18 cellular contexts compared by ENCODE assay signal in genomic region chr9:108950168-108950567, GRCh38. TPM values are rescaled to one million over a fixed set of nuclear protein-coding genes. Genes with fewer than 3 reads are reported as not detected.
DNase-seq lines count a peak whose midpoint lies in the region; FAIRE-seq and TF ChIP-seq lines count a peak whose summit lies in the region.
"Had no signal": no experiment of that assay in that cellular context is flagged by ENCODE, and none has a peak within 500 bp of the region (broad histone marks: within the 10 kb centered on the region; RNA-seq: fewer than 3 reads in every experiment).

No MANE protein-coding gene starts in this region.

- H3K27ac Mint-ChIP-seq in endothelial cell (ENCODE audit: unreplicated experiment), result peak overlapping the region; percentile 95
- H3K27ac Mint-ChIP-seq: CD4-positive, alpha-beta memory T cell; GM23338; HFFc6 had no signal

- H3K4me2 ChIP-seq in neuronal stem cell (ENCODE audit: insufficient read depth, low read length, poor library complexity, severe bottlenecking), result no peak overlapping the region
- H3K4me2 ChIP-seq: GM23338 had no signal

- H3K4me1 ChIP-seq in neuronal stem cell (ENCODE audit: control insufficient read depth in 2 of 2, insufficient read depth in 1 of 2, low read depth in 1 of 2, low read length in 2 of 2), result no peaks in the 10 kb centered on the region
- peaks cover 0 to 13% (median 2%) of the 10 kb centered on the region in 4 donors for H3K4me1 ChIP-seq in tibial artery
- H3K4me1 ChIP-seq: HAP-1 had no signal

- DNase-seq in dermis blood vessel endothelial cell (peak; percentile 86), endothelial cell (ENCODE audit: low spot score) (no peak), lung microvascular endothelial cell (ENCODE audit: low read depth in 2 of 2) (peak; percentile 81 to 92), neuronal stem cell (ENCODE audit: low spot score) (no peak), tibial artery (no peak), RCC 7860 (ENCODE audit: low spot score) (no peak)
- DNase-seq: C1 segment of cervical spinal cord; Calu3; CD4-positive, alpha-beta memory T cell; COR-L47; DMS53; DMS79 treated with DMSO at 0.1 percent for 48 hours; GF-D8; HFFc6 had no signal

- no peaks in the 10 kb centered on the region for H3K79me1 ChIP-seq in neuronal stem cell (ENCODE audit: low read depth, low read length)

- H3K27ac ChIP-seq in neuronal stem cell (replicated peaks; ENCODE audit: low read length) (no peak overlapping the region), tibial artery (no peak overlapping the region)

- H2BK15ac ChIP-seq in neuronal stem cell (ENCODE audit: low read length), result no peak overlapping the region

- H4K91ac ChIP-seq in neuronal stem cell (ENCODE audit: low read depth, low read length, poor library complexity), result no peak overlapping the region

- no peak overlapping the region for H3K4ac ChIP-seq in neuronal stem cell (ENCODE audit: low read length)

- FAIRE-seq in RCC 7860 (lab: Jason Lieb, UNC), result no peak
- FAIRE-seq: GM12891, GM18507 had no signal

- peaks cover 1% of the 10 kb centered on the region for H3K27me3 Mint-ChIP-seq in endothelial cell (ENCODE audit: unreplicated experiment)
- H3K27me3 Mint-ChIP-seq: CD4-positive, alpha-beta memory T cell had no signal

- H3K9me3 ChIP-seq in neuronal stem cell (replicated peaks in 1 of 2; ENCODE audit: control insufficient read depth in 2 of 2, insufficient read depth in 1 of 2, low read depth in 1 of 2, low read length in 2 of 2), result no peaks in the 10 kb centered on the region
- no peaks in the 10 kb centered on the region for H3K9me3 ChIP-seq in tibial artery
- H3K9me3 ChIP-seq: HAP-1 had no signal

- no peak overlapping the region for H3K4me3 Mint-ChIP-seq in endothelial cell (ENCODE audit: unreplicated experiment)
- H3K4me3 Mint-ChIP-seq: CD4-positive, alpha-beta memory T cell; GM23338; HFFc6 had no signal

- no peak overlapping the region for H3K18ac ChIP-seq in neuronal stem cell (ENCODE audit: low read length)

- H3K9ac ChIP-seq in neuronal stem cell (ENCODE audit: low read depth, low read length, poor library complexity), result no peak overlapping the region

- no peak overlapping the region for H2BK5ac ChIP-seq in neuronal stem cell (ENCODE audit: low read length)

- H4K8ac ChIP-seq in neuronal stem cell (ENCODE audit: low read depth, low read length), result no peak overlapping the region

- H3K4me1 Mint-ChIP-seq in endothelial cell (ENCODE audit: unreplicated experiment), result peaks cover 7% of the 10 kb centered on the region
- H3K4me1 Mint-ChIP-seq: CD4-positive, alpha-beta memory T cell; GM23338 had no signal

- H3K9me3 Mint-ChIP-seq in endothelial cell (ENCODE audit: unreplicated experiment), result no peaks in the 10 kb centered on the region
- H3K9me3 Mint-ChIP-seq: CD4-positive, alpha-beta memory T cell; GM23338; HFFc6 had no signal

- no peak overlapping the region for H2AFZ ChIP-seq in neuronal stem cell (ENCODE audit: low read length)
- H2AFZ ChIP-seq: GM23338 had no signal

- no peak overlapping the region for H3K14ac ChIP-seq in neuronal stem cell (ENCODE audit: low read length)

- no peak overlapping the region for H2BK12ac ChIP-seq in neuronal stem cell (ENCODE audit: low read length)

- H3K36me3 Mint-ChIP-seq in endothelial cell (ENCODE audit: low read depth, unreplicated experiment), result no peaks in the 10 kb centered on the region
- H3K36me3 Mint-ChIP-seq: CD4-positive, alpha-beta memory T cell had no signal

- H3K4me3 ChIP-seq in neuronal stem cell (ENCODE audit: low read length in 2 of 2) (no peak overlapping the region), tibial artery (no peak overlapping the region)
- H3K4me3 ChIP-seq: GM23338, HAP-1 had no signal

- no peak overlapping the region for H2AK5ac ChIP-seq in neuronal stem cell (ENCODE audit: low read depth, low read length)

- intact Hi-C loops in tibial artery (cut with DNase I; ENCODE audit: low total_unique reads), result no loop called here

- H3K36me3 ChIP-seq in neuronal stem cell (replicated peaks in 1 of 2; ENCODE audit: control insufficient read depth in 2 of 2, insufficient read depth in 2 of 2, low read length in 2 of 2) (peaks cover 7 to 55% of the 10 kb centered on the region in 2 donors), tibial artery (peaks cover 0 to 5% (median 0%) of the 10 kb centered on the region in 3 donors)
- H3K36me3 ChIP-seq: HAP-1 had no signal

- no peak overlapping the region for H3K23ac ChIP-seq in neuronal stem cell (ENCODE audit: low read depth, low read length, poor library complexity)

- H2BK120ac ChIP-seq in neuronal stem cell (ENCODE audit: low read depth, low read length), result no peak overlapping the region

- no CpG with 5 or more reads among the region's 1 CpG for WGBS in neuronal stem cell (ENCODE audit: extremely low coverage in 2 of 2, insufficient read length in 2 of 2, insufficient replicate concordance in 1 of 2), 2 donors

- TF ChIP-seq CTCF in endothelial cell (IDR thresholded peaks at IDR 0.05; ENCODE audit: unreplicated experiment), result no peak
- no peak for TF ChIP-seq CTCF in tibial artery (IDR thresholded peaks at IDR 0.05)

- H3K27me3 ChIP-seq in neuronal stem cell (ENCODE audit: control insufficient read depth in 3 of 3, insufficient read depth in 3 of 3, low read depth in 1 of 3, low read length in 3 of 3) (peaks cover 0 to 2% (median 0%) of the 10 kb centered on the region in 3 experiments), tibial artery (no peaks in the 10 kb centered on the region)

RNA-seq across cellular contexts. Expression of gene ABITRAM, which starts 16.0 kb away (rescaled TPM):
- total RNA-seq in dermis blood vessel endothelial cell (3.1 and 5.4 TPM in 2 replicates), endothelial cell (ENCODE audit: unreplicated experiment) (14.8 TPM), lung microvascular endothelial cell (2.6 TPM in 2 replicates)
- polyA plus RNA-seq in neuronal stem cell (2013, experiment 1 of 2), result 23.1 TPM
- polyA plus RNA-seq in neuronal stem cell (2013, experiment 2 of 2), result 22.3 TPM

RNA-seq across cellular contexts. Expression of gene ELP1, which starts 16.2 kb away (rescaled TPM):
- total RNA-seq in dermis blood vessel endothelial cell, result 37.1 and 51.6 TPM in 2 replicates
- total RNA-seq in endothelial cell (ENCODE audit: unreplicated experiment), result 23.2 TPM
- 19.2 and 32.9 TPM in 2 replicates for total RNA-seq in lung microvascular endothelial cell
- polyA plus RNA-seq in neuronal stem cell (2013, experiment 1 of 2), result 22.7 TPM
- polyA plus RNA-seq in neuronal stem cell (2013, experiment 2 of 2), result 21.8 TPM

Comparison
In these comparisons a context has a peak if more than half of its experiments do, and no peak if none do; other contexts are left out.
1. DNase-seq: peak in dermis blood vessel endothelial cell (single experiment) and lung microvascular endothelial cell (2 of 2); none in endothelial cell (single experiment), neuronal stem cell (single experiment), tibial artery (0 of 2) and RCC 7860 (single experiment).